ENCODE assay signal across 8 cellular contexts in the genomic region with DNA sequence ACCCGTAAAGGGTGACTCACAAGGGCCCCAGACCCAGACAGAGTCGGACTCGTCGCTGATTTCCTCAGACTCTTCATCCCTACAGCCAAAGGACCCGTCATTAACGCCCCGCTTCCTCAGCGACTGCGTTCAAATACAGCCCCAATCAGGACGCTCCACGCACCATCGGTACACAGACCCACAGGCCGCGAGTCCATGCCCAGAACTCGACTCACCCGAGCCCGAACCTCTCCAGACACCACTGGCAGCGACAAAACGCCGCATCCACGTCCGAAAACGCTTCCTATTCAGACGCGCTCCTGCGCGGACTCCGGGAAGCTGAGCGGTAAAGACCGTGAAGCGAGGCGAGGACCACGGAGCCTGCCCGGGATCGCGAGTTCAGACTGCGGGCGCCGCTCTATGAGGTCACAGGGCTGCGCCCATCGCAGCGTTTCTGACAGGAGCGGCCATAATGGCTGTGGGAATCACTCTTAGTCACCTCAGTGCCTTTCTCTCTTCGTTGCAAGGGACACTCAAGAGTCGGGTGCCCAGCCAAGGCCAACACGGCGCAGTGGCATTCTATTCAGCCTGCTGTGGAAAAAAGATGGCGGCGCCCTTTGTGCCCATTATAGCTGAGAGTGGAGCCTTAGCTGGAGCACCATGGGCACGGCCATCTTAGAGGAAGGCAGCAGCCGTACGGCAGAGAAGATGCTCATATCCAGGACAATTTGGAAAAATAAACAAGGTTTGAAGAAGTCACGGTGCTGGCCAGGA. TPM values are rescaled to one million over a fixed set of nuclear protein-coding genes. Genes with fewer than 3 reads are reported as not detected.
DNase-seq lines count a peak whose midpoint lies in the region; ATAC-seq and TF ChIP-seq lines count a peak whose summit lies in the region.

TSS of gene ZNF614 (minus strand) at position 353 of the 753 bp plus-strand sequence. CDS start 2,634 bp downstream, outside the sequence.

- peaks cover 10% of the 10 kb centered on the region for H3K4me1 ChIP-seq in GM23338 (ENCODE audit: insufficient read depth)

- H3K79me2 ChIP-seq in GM23338 (replicated peaks; ENCODE audit: insufficient read depth): peaks cover 42% of the 10 kb centered on the region

- H4K20me1 ChIP-seq in GM23338 (replicated peaks; ENCODE audit: insufficient read depth): no peaks in the 10 kb centered on the region

- TF ChIP-seq CTCF in GM23338 (conservative IDR thresholded peaks at IDR 0.05; ENCODE audit: low read depth in 2 of 2) (no peak), foreskin fibroblast (IDR thresholded peaks at IDR 0.05; ENCODE audit: low read depth, low read length) (no peak), neural crest cell (conservative IDR thresholded peaks at IDR 0.05) (no peak)

- peak within 1 kb of the TSS; percentile 99 for H3K4me3 Mint-ChIP-seq in GM23338
- peak within 1 kb of the TSS; percentile 91 for H3K4me3 Mint-ChIP-seq in neural crest cell
- peak within 1 kb of the TSS; percentile 88 to 93 for H3K4me3 Mint-ChIP-seq in stimulated activated naive CD8-positive, alpha-beta T cell treated with anti-CD3 and anti-CD28 coated beads, Interleukin-15, amount 100 ng/mL, for 72 hours

- H3K9me3 Mint-ChIP-seq in GM23338 (peaks cover 32% of the 10 kb centered on the region), neural crest cell (peaks cover 28% of the 10 kb centered on the region)
- H3K9me3 Mint-ChIP-seq in stimulated activated naive CD8-positive, alpha-beta T cell treated with anti-CD3 and anti-CD28 coated beads, Interleukin-15, amount 100 ng/mL, for 72 hours: peaks cover 31 to 53% of the 10 kb centered on the region in 2 donors

- H3K27ac Mint-ChIP-seq in GM23338 (peak within 1 kb of the TSS; percentile 98), neural crest cell (ENCODE audit: unreplicated experiment) (peak within 1 kb of the TSS; percentile 98)
- H3K27ac Mint-ChIP-seq in stimulated activated naive CD8-positive, alpha-beta T cell treated with anti-CD3 and anti-CD28 coated beads, Interleukin-15, amount 100 ng/mL, for 72 hours: peak within 1 kb of the TSS; percentile 97 to 98

- peak within 1 kb of the TSS; percentile 82 for H3K4me2 ChIP-seq in GM23338

- H3K27me3 ChIP-seq in GM23338 (ENCODE audit: insufficient read depth): no peaks in the 10 kb centered on the region

- H3K27ac ChIP-seq in GM23338 (ENCODE audit: low read depth): peak within 1 kb of the TSS; percentile 96

- peaks cover 74% of the 10 kb centered on the region for H3K36me3 Mint-ChIP-seq in GM23338 (ENCODE audit: low read depth)
- peaks cover 72% of the 10 kb centered on the region for H3K36me3 Mint-ChIP-seq in neural crest cell (ENCODE audit: low read depth)

- peak within 1 kb of the TSS; percentile 87 for H2AFZ ChIP-seq in GM23338

- H3K9me2 ChIP-seq in GM23338 (ENCODE audit: insufficient read depth): 0 out of 2 replicates have a peak, but pooled peaks cover 6% of the 10 kb centered on the region

- DNase-seq in EL: peak; percentile 89
- peak; percentile 93 for DNase-seq in GM23338 (ENCODE audit: low spot score)
- DNase-seq in LHCN-M2 (ENCODE audit: low read depth): peak; percentile 90
- peak; percentile 73 to 86 for DNase-seq in SHP77 (lab: John Stamatoyannopoulos, UW)
- peak; percentile 65 for DNase-seq in activated gamma-delta T cell treated with anti-CD3 and anti-CD28 coated beads, Interleukin-2, amount 50 U/mL, for 16 hours (ENCODE audit: low read depth)
- DNase-seq in foreskin fibroblast: peak; percentile 87 to 96
- DNase-seq in neural crest cell (ENCODE audit: low read depth, low spot score): peak; percentile 75
- DNase-seq in stimulated activated naive CD8-positive, alpha-beta T cell treated with anti-CD3 and anti-CD28 coated beads, Interleukin-15, amount 100 ng/mL, for 72 hours: peak; percentile 85 to 87

- no peaks in the 10 kb centered on the region for H3F3A ChIP-seq in GM23338 (replicated peaks; ENCODE audit: low read depth)

- peak; percentile 98 for ATAC-seq in GM23338
- peak; percentile 96 for ATAC-seq in stimulated activated naive CD8-positive, alpha-beta T cell treated with anti-CD3 and anti-CD28 coated beads, Interleukin-15, amount 100 ng/mL, for 72 hours

- H3K4me3 ChIP-seq in GM23338 (peak within 1 kb of the TSS; percentile 93), foreskin fibroblast (ENCODE audit: low read depth in 1 of 2, low read length in 2 of 2) (peak within 1 kb of the TSS; percentile 96)

- H3K36me3 ChIP-seq in GM23338 (ENCODE audit: insufficient read depth): peaks cover 39% of the 10 kb centered on the region

- peaks cover 12% of the 10 kb centered on the region for H3K27me3 Mint-ChIP-seq in GM23338 (ENCODE audit: insufficient read depth, low read depth, poor library complexity)
- H3K27me3 Mint-ChIP-seq in neural crest cell (ENCODE audit: low read depth): no peaks in the 10 kb centered on the region
- H3K27me3 Mint-ChIP-seq in stimulated activated naive CD8-positive, alpha-beta T cell treated with anti-CD3 and anti-CD28 coated beads, Interleukin-15, amount 100 ng/mL, for 72 hours: no peaks in the 10 kb centered on the region

- H3K4me1 Mint-ChIP-seq in GM23338: peaks cover 11% of the 10 kb centered on the region
- peaks cover 21% of the 10 kb centered on the region for H3K4me1 Mint-ChIP-seq in neural crest cell
- H3K4me1 Mint-ChIP-seq in stimulated activated naive CD8-positive, alpha-beta T cell treated with anti-CD3 and anti-CD28 coated beads, Interleukin-15, amount 100 ng/mL, for 72 hours: peaks cover 24% of the 10 kb centered on the region

TF ChIP-seq in GM23338, 12 proteins besides CTCF, POLR2A, EP300 and RAD21 (continues in another document):
- TF ChIP-seq ZNF331 (CRISPR knock-in tag; IDR thresholded peaks at IDR 0.05; ENCODE audit: low read depth) (no peak), NANOG (IDR thresholded peaks at IDR 0.05; ENCODE audit: borderline replicate concordance) (no peak), JUNB (IDR thresholded peaks at IDR 0.05; ENCODE audit: unreplicated experiment) (no peak), STAT1 (IDR thresholded peaks at IDR 0.05; ENCODE audit: unreplicated experiment) (no peak), ETS1 (IDR thresholded peaks at IDR 0.05) (peak; percentile 90), POLR2AphosphoS5 (IDR thresholded peaks at IDR 0.05; ENCODE audit: low read depth) (peak; percentile 94), EZH2 (IDR thresholded peaks at IDR 0.05; ENCODE audit: low read depth, unreplicated experiment) (no peak)

RNA-seq across cellular contexts. Expression of gene ZNF614, which starts in this region (rescaled TPM):
- 21.6 and 26.2 TPM in 2 replicates for total RNA-seq in GM23338 (2014; rRNA removed; shearing (Covaris generic))
- 7.8 and 9.1 TPM in 2 replicates for polyA plus RNA-seq in GM23338 (2016; fragmentation: Nextera tagmentation; extraction: Ambion mirVana)
- total RNA-seq in LHCN-M2 (2014; rRNA removed): 9.7 and 11.1 TPM in 2 replicates
- 2.3 TPM for polyA plus RNA-seq in LHCN-M2 (2012)
- 11.5 and 12.5 TPM in 2 replicates for total RNA-seq in neural crest cell

Comparison
In these comparisons a context has a peak if more than half of its experiments do, and no peak if none do; other contexts are left out.
1. Peak in every context shown above with its lines: DNase-seq, ATAC-seq, H3K4me3 ChIP-seq and H3K27ac ChIP-seq.